16 cellular contexts compared by ENCODE assay signal in the genomic region with DNA sequence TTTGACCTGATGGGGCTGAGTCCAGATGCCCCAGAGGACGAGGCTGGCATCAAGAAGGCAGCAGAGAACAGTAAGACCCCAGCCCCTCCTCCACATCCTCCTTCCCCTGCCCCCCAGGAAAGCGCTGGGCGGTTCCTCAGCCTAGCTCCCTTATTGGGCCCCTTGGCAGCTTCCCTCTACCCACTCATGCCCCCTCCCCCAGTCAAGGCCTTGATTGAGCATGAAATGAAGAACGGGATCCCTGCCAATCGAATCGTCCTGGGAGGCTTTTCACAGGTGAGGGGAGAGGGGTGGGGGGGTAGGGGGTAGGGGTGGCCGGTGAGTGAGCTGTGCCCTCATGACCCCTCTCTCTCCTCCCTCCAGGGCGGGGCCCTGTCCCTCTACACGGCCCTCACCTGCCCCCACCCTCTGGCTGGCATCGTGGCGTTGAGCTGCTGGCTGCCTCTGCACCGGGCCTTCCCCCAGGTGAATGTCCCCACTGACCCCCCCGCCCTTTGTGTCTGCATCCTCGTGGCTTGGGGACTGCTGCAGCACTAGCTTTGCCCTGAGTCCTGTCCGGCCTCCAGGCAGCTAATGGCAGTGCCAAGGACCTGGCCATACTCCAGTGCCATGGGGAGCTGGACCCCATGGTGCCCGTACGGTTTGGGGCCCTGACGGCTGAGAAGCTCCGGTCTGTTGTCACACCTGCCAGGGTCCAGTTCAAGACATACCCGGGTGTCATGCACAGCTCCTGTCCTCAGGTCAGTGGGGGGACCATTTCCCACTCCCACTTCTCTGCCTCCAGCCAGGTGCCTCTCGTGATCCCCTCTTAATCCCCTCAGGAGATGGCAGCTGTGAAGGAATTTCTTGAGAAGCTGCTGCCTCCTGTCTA. TPM values are rescaled to one million over a fixed set of nuclear protein-coding genes. Genes with fewer than 3 reads are reported as not detected.
DNase-seq lines count a peak whose midpoint lies in the region; ATAC-seq, FAIRE-seq and TF ChIP-seq lines count a peak whose summit lies in the region.
"Had no signal": no experiment of that assay in that cellular context is flagged by ENCODE, and none has a peak within 500 bp of the region (broad histone marks: within the 10 kb centered on the region; RNA-seq: fewer than 3 reads in every experiment).

No MANE protein-coding gene starts in this region.

- H3K27ac ChIP-seq in A673 (ENCODE audit: low read depth, low read length, poor library complexity, severe bottlenecking) (peak overlapping the region; percentile 58), GM23248 (no peak overlapping the region), endothelial cell of umbilical vein (ENCODE audit: insufficient read depth, low read depth, low read length) (no peak overlapping the region), parathyroid adenoma (no peak overlapping the region)

- H3K79me2 ChIP-seq in GM23248 (ENCODE audit: insufficient read depth): peaks cover 28% of the 10 kb centered on the region
- H3K79me2 ChIP-seq in endothelial cell of umbilical vein (ENCODE audit: control insufficient read depth, insufficient read depth, low read length): peaks cover 24% of the 10 kb centered on the region
- peaks cover 3% of the 10 kb centered on the region for H3K79me2 ChIP-seq in parathyroid adenoma

- H3K4me2 ChIP-seq in GM23248 (ENCODE audit: unreplicated experiment) (no peak overlapping the region), endothelial cell of umbilical vein (ENCODE audit: insufficient read depth, low read length) (no peak overlapping the region), parathyroid adenoma (ENCODE audit: low read length) (peak overlapping the region; percentile 1)

- ATAC-seq in GM21825 (IDR thresholded peaks at IDR 0.05; ENCODE audit: unreplicated experiment): no peak
- ATAC-seq: activated naive CD8-positive, alpha-beta T cell treated with anti-CD3 and anti-CD28 coated beads, Interleukin-2, amount 50 U/mL, for 24 hours; activated T-cell treated with anti-CD3 and anti-CD28 coated beads, Interleukin-2, amount 50 U/mL, for 4 hours; natural killer cell treated with Interleukin-12 subunit alpha and Interleukin-12 subunit beta and Interleukin-15 and Interleukin-18, amount 100 ng/mL, for 72 hours had no signal

- FAIRE-seq in endothelial cell of umbilical vein (lab: Jason Lieb, UNC) (peak; percentile 40), GM12892 (lab: Jason Lieb, UNC) (no peak)
- FAIRE-seq: GM18507 had no signal

- TF ChIP-seq POLR2A in endothelial cell of umbilical vein (IDR thresholded peaks at IDR 0.05; ENCODE audit: low read depth, low read length) (no peak), GM12892 (IDR thresholded peaks at IDR 0.05; ENCODE audit: low read depth, low read length) (no peak)

- H2AFZ ChIP-seq in GM23248: no peak overlapping the region
- no peak overlapping the region for H2AFZ ChIP-seq in endothelial cell of umbilical vein (ENCODE audit: low read depth, low read length)
- no peak overlapping the region for H2AFZ ChIP-seq in parathyroid adenoma

- WGBS in GM23248 (ENCODE audit: low coverage in 1 of 2, low lambda C conversion rate in 2 of 2, missing lambda C conversion rate in 2 of 2), 2 experiments: 86 to 94% methylated on average over 13 to 21 of the region's 21 CpGs

- dilution Hi-C loops in endothelial cell of umbilical vein (cut with MboI; ENCODE audit: extremely low pct_ligation_motif_present, low sequenced_read_pairs): no loop called here

- H3K9me3 ChIP-seq in A673 (ENCODE audit: low read depth, low read length, poor library complexity, severe bottlenecking) (no peaks in the 10 kb centered on the region), GM23248 (ENCODE audit: low read depth) (no peaks in the 10 kb centered on the region), endothelial cell of umbilical vein (replicated peaks; ENCODE audit: control insufficient read depth, insufficient read depth, low read length) (no peaks in the 10 kb centered on the region), parathyroid adenoma (ENCODE audit: control insufficient read depth, low read length) (no peaks in the 10 kb centered on the region)
- H3K9me3 ChIP-seq: HAP-1 had no signal

- POLR2A ChIA-PET in A673 (lab: Charles Lee; ENCODE audit: low non-redundant PET): no interaction called here
- POLR2A ChIA-PET in endothelial cell of umbilical vein (lab: Charles Lee): interaction anchor here (1.0 kb wide), 1 partner anchor 16 kb away, joined by 6 read pairs; the partner anchor contains the start of gene PITHD1

- in situ Hi-C loops in GM23248 (cut with MboI): no loop called here

- intact Hi-C loops in A673 (cut with micrococcal nuclease; ENCODE audit: unreplicated experiment): no loop called here
- intact Hi-C loops in endothelial cell of umbilical vein (cut with micrococcal nuclease): no loop called here

- no peak overlapping the region for H3K4me3 ChIP-seq in A673 (ENCODE audit: low read depth, low read length, poor library complexity, severe bottlenecking)
- H3K4me3 ChIP-seq in GM23248: no peak overlapping the region
- no peak overlapping the region for H3K4me3 ChIP-seq in endothelial cell of umbilical vein (replicated peaks in 1 of 3; ENCODE audit: insufficient read depth in 1 of 3, low read depth in 1 of 3, low read length in 3 of 3)
- H3K4me3 ChIP-seq in parathyroid adenoma (ENCODE audit: low read depth, low read length): peak overlapping the region; percentile 3
- H3K4me3 ChIP-seq: HAP-1 had no signal

- DNase-seq in A673 (ENCODE audit: low spot score): no peak
- DNase-seq in GM23248: no peak
- DNase-seq in endothelial cell of umbilical vein (ENCODE audit: low read depth, low spot score): no peak
- no peak for DNase-seq in retina
- DNase-seq in GM12892 (ENCODE audit: insufficient read length): no peak
- no peak for DNase-seq in NCI-H2029 treated with DMSO at 0.1 percent for 48 hours (lab: John Stamatoyannopoulos, UW)
- DNase-seq: activated T-cell treated with anti-CD3 and anti-CD28 coated beads, Interleukin-2, amount 50 U/mL, for 4 hours; NCI-H1694; NCI-H446 treated with DMSO at 0.1 percent for 48 hours; Right ventricle myocardium superior had no signal

- CTCF ChIA-PET in A673 (lab: Charles Lee) (no interaction called here), endothelial cell of umbilical vein (lab: Charles Lee) (interaction anchor here (0.7 to 1.7 kb wide), 3 partner anchors 16 to 22 kb away, joined by 3 to 5 read pairs (median 3); partner anchors contain the start of gene PITHD1)

- no peaks in the 10 kb centered on the region for H3K9me2 ChIP-seq in GM23248 (ENCODE audit: insufficient read depth)

- H3K9ac ChIP-seq in GM23248 (peak overlapping the region; percentile 42), endothelial cell of umbilical vein (replicated peaks; ENCODE audit: extremely low read depth, insufficient read depth, low read length) (no peak overlapping the region), parathyroid adenoma (no peak overlapping the region)

- TF ChIP-seq CTCF in A673 (conservative IDR thresholded peaks at IDR 0.05; ENCODE audit: low read depth, low read length) (no peak), endothelial cell of umbilical vein (IDR thresholded peaks at IDR 0.05; ENCODE audit: extremely low read depth in 1 of 2, insufficient read depth in 1 of 2, low read depth in 1 of 2, low read length in 2 of 2) (no peak), parathyroid adenoma (IDR thresholded peaks at IDR 0.05) (no peak)

- H4K20me1 ChIP-seq in GM23248 (ENCODE audit: insufficient read depth): no peaks in the 10 kb centered on the region
- H4K20me1 ChIP-seq in endothelial cell of umbilical vein (replicated peaks; ENCODE audit: control insufficient read depth, extremely low read depth, insufficient read depth, low read length): no peaks in the 10 kb centered on the region

- no peaks in the 10 kb centered on the region for H3K9me1 ChIP-seq in endothelial cell of umbilical vein (replicated peaks; ENCODE audit: control insufficient read depth, extremely low read depth, insufficient read depth, low read length)

- H3K36me3 ChIP-seq in A673 (ENCODE audit: insufficient read depth, low read length, poor library complexity, severe bottlenecking) (peaks cover 22% of the 10 kb centered on the region), GM23248 (ENCODE audit: low read depth) (no peaks in the 10 kb centered on the region; the same call in 1 of the 2 replicates), endothelial cell of umbilical vein (ENCODE audit: control insufficient read depth in 2 of 2, extremely low read depth in 1 of 2, insufficient read depth in 2 of 2, low read length in 2 of 2) (peaks cover 0 to 39% of the 10 kb centered on the region in 2 experiments), parathyroid adenoma (ENCODE audit: control insufficient read depth, insufficient read depth, low read length) (no peaks in the 10 kb centered on the region)

- peaks cover 11% of the 10 kb centered on the region for H3F3A ChIP-seq in GM23248 (ENCODE audit: insufficient read depth)

- H3K4me1 ChIP-seq in A673 (ENCODE audit: insufficient read depth, low read length, poor library complexity, severe bottlenecking): peaks cover 24% of the 10 kb centered on the region
- H3K4me1 ChIP-seq in GM23248 (ENCODE audit: insufficient read depth): peaks cover 10% of the 10 kb centered on the region
- peaks cover 23% of the 10 kb centered on the region for H3K4me1 ChIP-seq in endothelial cell of umbilical vein (ENCODE audit: control insufficient read depth, extremely low read depth, insufficient read depth, low read length)
- peaks cover 2% of the 10 kb centered on the region for H3K4me1 ChIP-seq in parathyroid adenoma

- H3K27me3 ChIP-seq in A673 (replicated peaks; ENCODE audit: insufficient read depth, low read depth, low read length, poor library complexity): no peaks in the 10 kb centered on the region
- H3K27me3 ChIP-seq in GM23248 (replicated peaks; ENCODE audit: insufficient read depth): no peaks in the 10 kb centered on the region
- H3K27me3 ChIP-seq in endothelial cell of umbilical vein (ENCODE audit: control insufficient read depth in 2 of 2, insufficient read depth in 2 of 2, low read length in 2 of 2): no peaks in the 10 kb centered on the region
- no peaks in the 10 kb centered on the region for H3K27me3 ChIP-seq in parathyroid adenoma (ENCODE audit: control insufficient read depth, insufficient read depth, low read length)

- BruUV-seq in A673 (replicated peaks; lab: Mats Ljungman, UMichigan): no TSS peak
- no TSS peak for BruUV-seq in endothelial cell of umbilical vein (replicated peaks; lab: Mats Ljungman, UMichigan)

RNA-seq across cellular contexts. Expression of gene LYPLA2, which starts 3.2 kb away (rescaled TPM):
- total RNA-seq in A673 (2021): 54.5 and 66.2 TPM in 2 replicates
- 48.1 and 58.4 TPM in 2 replicates for total RNA-seq in GM23248 (2014; rRNA removed; shearing (Covaris generic))
- 46.3 and 48.2 TPM in 2 replicates for polyA plus RNA-seq in GM23248 (2016; fragmentation: Nextera tagmentation; extraction: Ambion mirVana)
- 110 TPM in 2 replicates for total RNA-seq in endothelial cell of umbilical vein
- 137 and 173 TPM in 2 replicates for polyA plus RNA-seq in endothelial cell of umbilical vein
- 80.6 and 124 TPM in 2 replicates for polyA plus RNA-seq in endothelial cell of umbilical vein (2011; cell fraction: cytosol; rRNA removed)
- 111 and 136 TPM in 2 replicates for polyA plus RNA-seq in endothelial cell of umbilical vein (2011; cell fraction: nucleus; rRNA removed)
- 84.8 and 94.9 TPM in 2 replicates for polyA plus RNA-seq in endothelial cell of umbilical vein (2012)
- polyA minus RNA-seq in endothelial cell of umbilical vein: 73.8 and 77.9 TPM in 2 replicates
- 37.3 TPM for polyA minus RNA-seq in endothelial cell of umbilical vein (2011; cell fraction: cytosol; rRNA and poly(A)+ RNA removed)
- 23.0 and 28.3 TPM in 2 replicates for polyA minus RNA-seq in endothelial cell of umbilical vein (2011; cell fraction: nucleus; rRNA and poly(A)+ RNA removed)
- 32.1 TPM for polyA plus RNA-seq in GM12892 (2012; ENCODE audit: missing spikeins)

RNA-seq across cellular contexts. Expression of gene GALE, which starts 6.5 kb away (rescaled TPM):
- 42.7 and 49.3 TPM in 2 replicates for total RNA-seq in A673 (2021)
- total RNA-seq in GM23248 (2014; rRNA removed; shearing (Covaris generic)): 16.2 and 20.9 TPM in 2 replicates
- polyA plus RNA-seq in GM23248 (2016; fragmentation: Nextera tagmentation; extraction: Ambion mirVana): 20.5 and 23.5 TPM in 2 replicates
- total RNA-seq in endothelial cell of umbilical vein: 39.2 and 42.9 TPM in 2 replicates
- 57.7 and 64.7 TPM in 2 replicates for polyA plus RNA-seq in endothelial cell of umbilical vein
- polyA plus RNA-seq in endothelial cell of umbilical vein (2011; cell fraction: cytosol; rRNA removed): 49.3 and 55.5 TPM in 2 replicates
- 64.7 and 65.7 TPM in 2 replicates for polyA plus RNA-seq in endothelial cell of umbilical vein (2011; cell fraction: nucleus; rRNA removed)
- polyA plus RNA-seq in endothelial cell of umbilical vein (2012): 35.1 and 39.3 TPM in 2 replicates
- polyA minus RNA-seq in endothelial cell of umbilical vein: 24.6 and 25.2 TPM in 2 replicates
- polyA minus RNA-seq in endothelial cell of umbilical vein (2011; cell fraction: cytosol; rRNA and poly(A)+ RNA removed): 26.3 TPM
- 7.0 and 8.9 TPM in 2 replicates for polyA minus RNA-seq in endothelial cell of umbilical vein (2011; cell fraction: nucleus; rRNA and poly(A)+ RNA removed)
- 35.2 TPM for polyA plus RNA-seq in GM12892 (2012; ENCODE audit: missing spikeins)

RNA-seq across cellular contexts. Expression of gene PITHD1, which starts 15.9 kb away (rescaled TPM):
- total RNA-seq in A673 (2021) (63.8 and 78.9 TPM in 2 replicates), endothelial cell of umbilical vein (35.8 and 42.5 TPM in 2 replicates)
- 51.0 and 63.0 TPM in 2 replicates for total RNA-seq in GM23248 (2014; rRNA removed; shearing (Covaris generic))
- polyA plus RNA-seq in GM23248 (2016; fragmentation: Nextera tagmentation; extraction: Ambion mirVana) (38.4 and 39.4 TPM in 2 replicates), endothelial cell of umbilical vein (31.5 and 43.1 TPM in 2 replicates)
- polyA plus RNA-seq in endothelial cell of umbilical vein (2011; cell fraction: cytosol; rRNA removed): 38.1 and 42.2 TPM in 2 replicates
- polyA plus RNA-seq in endothelial cell of umbilical vein (2011; cell fraction: nucleus; rRNA removed): 32.1 and 39.7 TPM in 2 replicates
- polyA plus RNA-seq in endothelial cell of umbilical vein (2012): 26.5 and 35.3 TPM in 2 replicates
- polyA minus RNA-seq in endothelial cell of umbilical vein: 13.1 and 19.8 TPM in 2 replicates
- polyA minus RNA-seq in endothelial cell of umbilical vein (2011; cell fraction: cytosol; rRNA and poly(A)+ RNA removed): 17.3 TPM
- polyA minus RNA-seq in endothelial cell of umbilical vein (2011; cell fraction: nucleus; rRNA and poly(A)+ RNA removed): 7.6 and 13.0 TPM in 2 replicates
- 64.0 TPM for polyA plus RNA-seq in GM12892 (2012; ENCODE audit: missing spikeins)

RNA-seq across cellular contexts. Expression of gene HMGCL, which starts 31.1 kb away (rescaled TPM):
- total RNA-seq in A673 (2021) (13.9 and 17.1 TPM in 2 replicates), endothelial cell of umbilical vein (23.9 and 24.2 TPM in 2 replicates)
- total RNA-seq in GM23248 (2014; rRNA removed; shearing (Covaris generic)): 48.1 and 50.8 TPM in 2 replicates
- polyA plus RNA-seq in GM23248 (2016; fragmentation: Nextera tagmentation; extraction: Ambion mirVana) (46.9 and 49.3 TPM in 2 replicates), endothelial cell of umbilical vein (26.2 and 30.0 TPM in 2 replicates)
- 28.2 and 29.6 TPM in 2 replicates for polyA plus RNA-seq in endothelial cell of umbilical vein (2011; cell fraction: cytosol; rRNA removed)
- 19.8 and 21.3 TPM in 2 replicates for polyA plus RNA-seq in endothelial cell of umbilical vein (2011; cell fraction: nucleus; rRNA removed)
- 19.1 and 26.7 TPM in 2 replicates for polyA plus RNA-seq in endothelial cell of umbilical vein (2012)
- polyA minus RNA-seq in endothelial cell of umbilical vein: 17.6 and 18.8 TPM in 2 replicates
- 6.2 TPM for polyA minus RNA-seq in endothelial cell of umbilical vein (2011; cell fraction: cytosol; rRNA and poly(A)+ RNA removed)
- 8.5 and 10.6 TPM in 2 replicates for polyA minus RNA-seq in endothelial cell of umbilical vein (2011; cell fraction: nucleus; rRNA and poly(A)+ RNA removed)
- polyA plus RNA-seq in GM12892 (2012; ENCODE audit: missing spikeins): 40.9 TPM

RNA-seq across cellular contexts. Expression of gene ELOA, which starts 50.8 kb away (rescaled TPM):
- total RNA-seq in A673 (2021): 66.3 and 69.8 TPM in 2 replicates
- 44.3 and 49.6 TPM in 2 replicates for total RNA-seq in GM23248 (2014; rRNA removed; shearing (Covaris generic))
- 46.4 and 50.1 TPM in 2 replicates for polyA plus RNA-seq in GM23248 (2016; fragmentation: Nextera tagmentation; extraction: Ambion mirVana)
- 41.0 and 42.6 TPM in 2 replicates for total RNA-seq in endothelial cell of umbilical vein
- 10.8 and 11.9 TPM in 2 replicates for polyA plus RNA-seq in endothelial cell of umbilical vein
- 16.0 and 17.0 TPM in 2 replicates for polyA plus RNA-seq in endothelial cell of umbilical vein (2011; cell fraction: cytosol; rRNA removed)
- polyA plus RNA-seq in endothelial cell of umbilical vein (2011; cell fraction: nucleus; rRNA removed): 27.4 and 29.5 TPM in 2 replicates
- polyA plus RNA-seq in endothelial cell of umbilical vein (2012): 17.3 and 31.8 TPM in 2 replicates
- polyA minus RNA-seq in endothelial cell of umbilical vein: 16.6 and 17.9 TPM in 2 replicates
- 23.2 TPM for polyA minus RNA-seq in endothelial cell of umbilical vein (2011; cell fraction: cytosol; rRNA and poly(A)+ RNA removed)
- polyA minus RNA-seq in endothelial cell of umbilical vein (2011; cell fraction: nucleus; rRNA and poly(A)+ RNA removed): 9.1 and 10.1 TPM in 2 replicates
- 21.8 TPM for polyA plus RNA-seq in GM12892 (2012; ENCODE audit: missing spikeins)
